In the genomic region with DNA sequence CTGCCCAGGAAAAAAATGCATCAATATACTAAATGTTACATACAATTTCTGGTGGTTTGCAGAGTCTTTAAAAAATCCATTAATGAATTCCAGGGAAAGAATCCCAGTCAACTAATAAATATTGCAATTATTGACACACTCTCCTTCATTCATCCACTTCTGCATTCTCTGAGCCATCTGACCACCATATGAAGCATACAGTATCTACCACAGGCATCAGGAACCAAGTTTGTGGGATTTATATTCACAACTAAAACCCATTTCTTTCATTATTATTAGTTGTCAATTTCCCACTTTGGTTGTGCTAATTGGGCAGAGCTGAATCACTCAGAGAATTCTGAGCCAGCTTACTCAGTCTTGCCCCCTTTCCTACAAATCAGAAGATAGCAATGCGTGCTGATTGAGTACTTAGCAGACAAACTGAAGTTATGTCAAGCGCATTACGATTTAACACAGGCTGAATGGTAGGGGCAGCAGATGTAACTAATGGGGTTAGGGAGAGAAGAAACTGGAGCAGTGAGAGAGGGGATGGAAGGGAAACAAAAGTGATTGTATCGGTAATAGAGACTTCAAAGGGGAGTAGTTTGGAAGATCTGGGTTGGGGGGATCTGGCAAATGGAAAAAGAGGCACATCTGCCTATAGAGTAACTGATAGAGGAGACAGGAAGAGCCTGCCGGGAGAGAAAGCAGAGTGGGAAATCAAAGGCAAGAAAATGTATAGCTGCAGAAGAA, we compare ENCODE assay signal across 20 cellular contexts. TPM values are rescaled to one million over a fixed set of nuclear protein-coding genes. Genes with fewer than 3 reads are reported as not detected.
DNase-seq lines count a peak whose midpoint lies in the region; ATAC-seq and TF ChIP-seq lines count a peak whose summit lies in the region.
"Had no signal": no experiment of that assay in that cellular context is flagged by ENCODE, and none has a peak within 500 bp of the region (broad histone marks: within the 10 kb centered on the region; RNA-seq: fewer than 3 reads in every experiment).

No MANE protein-coding gene starts in this region.

- no peaks in the 10 kb centered on the region for H3K36me3 Mint-ChIP-seq in activated T-cell treated with anti-CD3 and anti-CD28 coated beads, Interleukin-2, amount 50 U/mL, for 24 hours (ENCODE audit: low read depth)
- peaks cover 16% of the 10 kb centered on the region for H3K36me3 Mint-ChIP-seq in dendritic cell treated with granulocyte-macrophage colony-stimulating factor and Interleukin-4, amounts not matched to agents 40 ng/mL and 50 ng/mL, for 4 days (ENCODE audit: low read depth)
- H3K36me3 Mint-ChIP-seq in natural killer cell = peaks cover 7% of the 10 kb centered on the region
- H3K36me3 Mint-ChIP-seq in activated naive CD4-positive, alpha-beta T cell treated with anti-CD3 and anti-CD28 coated beads, Interleukin-2, amount 10 ng/mL, durations not matched to agents 7 days and 5 days = no peaks in the 10 kb centered on the region
- H3K36me3 Mint-ChIP-seq: activated CD4-positive, alpha-beta memory T cell treated with anti-CD3 and anti-CD28 coated beads for 36 hours had no signal

- DNase-seq in activated T-cell treated with anti-CD3 and anti-CD28 coated beads, Interleukin-2, amount 50 U/mL, for 24 hours = no peak
- no peak for DNase-seq in activated T-cell treated with anti-CD3 and anti-CD28 coated beads, Interleukin-2, amount 50 U/mL, for 48 hours
- DNase-seq in natural killer cell (no peak), substantia nigra (lab: John Stamatoyannopoulos, UW) (no peak), NCI-H2227 treated with DMSO at 0.1 percent for 48 hours (lab: John Stamatoyannopoulos, UW) (no peak)
- no peak for DNase-seq in stimulated activated CD8-positive, alpha-beta memory T cell treated with anti-CD3 and anti-CD28 coated beads, Interleukin-4, amount 100 ng/mL, for 48 hours
- DNase-seq in activated naive CD4-positive, alpha-beta T cell treated with anti-CD3 and anti-CD28 coated beads, Interleukin-2, amount 10 ng/mL, durations not matched to agents 7 days and 5 days = no peak
- DNase-seq: activated CD4-positive, alpha-beta memory T cell treated with anti-CD3 and anti-CD28 coated beads for 36 hours; activated naive CD4-positive, alpha-beta T cell treated with anti-CD3 and anti-CD28 coated beads, Interleukin-2, amount 50 U/mL, for 16 hours; HCEC 1CT; mucosa of descending colon; NCI-H510A treated with DMSO at 0.1 percent for 48 hours; Peyer's patch; SJCRH30; stimulated activated naive CD4-positive, alpha-beta T cell treated with Interleukin-2 at 50 U/mL for 16 hours; T-helper 17 cell had no signal

- peaks cover 2% of the 10 kb centered on the region for H3K27me3 Mint-ChIP-seq in activated T-cell treated with anti-CD3 and anti-CD28 coated beads, Interleukin-2, amount 50 U/mL, for 24 hours
- no peaks in the 10 kb centered on the region for H3K27me3 Mint-ChIP-seq in dendritic cell treated with granulocyte-macrophage colony-stimulating factor and Interleukin-4, amounts not matched to agents 40 ng/mL and 50 ng/mL, for 4 days
- H3K27me3 Mint-ChIP-seq in natural killer cell (ENCODE audit: low read depth in 2 of 2) = no peaks in the 10 kb centered on the region
- peaks cover 7% of the 10 kb centered on the region for H3K27me3 Mint-ChIP-seq in activated naive CD4-positive, alpha-beta T cell treated with anti-CD3 and anti-CD28 coated beads, Interleukin-2, amount 10 ng/mL, durations not matched to agents 7 days and 5 days

- H3K4me3 Mint-ChIP-seq in activated T-cell treated with anti-CD3 and anti-CD28 coated beads, Interleukin-2, amount 50 U/mL, for 24 hours = no peak overlapping the region
- no peak overlapping the region for H3K4me3 Mint-ChIP-seq in dendritic cell treated with granulocyte-macrophage colony-stimulating factor and Interleukin-4, amounts not matched to agents 40 ng/mL and 50 ng/mL, for 4 days
- H3K4me3 Mint-ChIP-seq in natural killer cell = peak overlapping the region; percentile 52
- no peak overlapping the region for H3K4me3 Mint-ChIP-seq in activated naive CD4-positive, alpha-beta T cell treated with anti-CD3 and anti-CD28 coated beads, Interleukin-2, amount 10 ng/mL, durations not matched to agents 7 days and 5 days
- H3K4me3 Mint-ChIP-seq: activated CD4-positive, alpha-beta memory T cell treated with anti-CD3 and anti-CD28 coated beads for 36 hours; T-helper 17 cell had no signal

- no peak for ATAC-seq in natural killer cell
- ATAC-seq: left lobe of liver, mucosa of descending colon, sciatic nerve, T-helper 17 cell had no signal

- peak overlapping the region; percentile 3 for H3K27ac Mint-ChIP-seq in activated T-cell treated with anti-CD3 and anti-CD28 coated beads, Interleukin-2, amount 50 U/mL, for 24 hours
- peak overlapping the region; percentile 75 for H3K27ac Mint-ChIP-seq in dendritic cell treated with granulocyte-macrophage colony-stimulating factor and Interleukin-4, amounts not matched to agents 40 ng/mL and 50 ng/mL, for 4 days
- no peak overlapping the region for H3K27ac Mint-ChIP-seq in natural killer cell
- no peak overlapping the region for H3K27ac Mint-ChIP-seq in activated naive CD4-positive, alpha-beta T cell treated with anti-CD3 and anti-CD28 coated beads, Interleukin-2, amount 10 ng/mL, durations not matched to agents 7 days and 5 days
- H3K27ac Mint-ChIP-seq: activated CD4-positive, alpha-beta memory T cell treated with anti-CD3 and anti-CD28 coated beads for 36 hours; T-helper 17 cell had no signal

- H3K27ac ChIP-seq in substantia nigra (ENCODE audit: low read depth, low read length, poor library complexity, severe bottlenecking) = peak overlapping the region; percentile 92
- H3K27ac ChIP-seq: BLaER1, SJCRH30 had no signal

- H3K9me3 Mint-ChIP-seq in activated T-cell treated with anti-CD3 and anti-CD28 coated beads, Interleukin-2, amount 50 U/mL, for 24 hours = no peaks in the 10 kb centered on the region
- no peaks in the 10 kb centered on the region for H3K9me3 Mint-ChIP-seq in dendritic cell treated with granulocyte-macrophage colony-stimulating factor and Interleukin-4, amounts not matched to agents 40 ng/mL and 50 ng/mL, for 4 days
- H3K9me3 Mint-ChIP-seq in natural killer cell = no peaks in the 10 kb centered on the region
- no peaks in the 10 kb centered on the region for H3K9me3 Mint-ChIP-seq in activated naive CD4-positive, alpha-beta T cell treated with anti-CD3 and anti-CD28 coated beads, Interleukin-2, amount 10 ng/mL, durations not matched to agents 7 days and 5 days
- H3K9me3 Mint-ChIP-seq: activated CD4-positive, alpha-beta memory T cell treated with anti-CD3 and anti-CD28 coated beads for 36 hours had no signal

- no peak for TF ChIP-seq CTCF in natural killer cell (IDR thresholded peaks at IDR 0.05)

- CTCF ChIA-PET in activated naive CD4-positive, alpha-beta T cell treated with anti-CD3 and anti-CD28 coated beads, Interleukin-2, amount 10 ng/mL, durations not matched to agents 7 days and 5 days (lab: Charles Lee) = no interaction called here

- intact Hi-C loops in dendritic cell treated with granulocyte-macrophage colony-stimulating factor and Interleukin-4, amounts not matched to agents 40 ng/mL and 50 ng/mL, for 4 days (cut with micrococcal nuclease) = no loop called here
- intact Hi-C loops in natural killer cell (cut with micrococcal nuclease) = no loop called here

- H3K4me1 Mint-ChIP-seq in activated T-cell treated with anti-CD3 and anti-CD28 coated beads, Interleukin-2, amount 50 U/mL, for 24 hours (ENCODE audit: low read depth) = peaks cover 11% of the 10 kb centered on the region
- peaks cover 56% of the 10 kb centered on the region for H3K4me1 Mint-ChIP-seq in dendritic cell treated with granulocyte-macrophage colony-stimulating factor and Interleukin-4, amounts not matched to agents 40 ng/mL and 50 ng/mL, for 4 days (ENCODE audit: low read depth)
- peaks cover 56 to 64% of the 10 kb centered on the region in 2 donors for H3K4me1 Mint-ChIP-seq in natural killer cell
- no peaks in the 10 kb centered on the region for H3K4me1 Mint-ChIP-seq in activated naive CD4-positive, alpha-beta T cell treated with anti-CD3 and anti-CD28 coated beads, Interleukin-2, amount 10 ng/mL, durations not matched to agents 7 days and 5 days

RNA-seq across cellular contexts. Expression of a gene that starts 52.3 kb away (rescaled TPM):
- total RNA-seq in natural killer cell = 1,000 to 10,000 TPM in 1 of 3 donors, 100 to 1,000 TPM in 2; 718 to 1,143 (median 944) TPM

Comparison
In these comparisons a context has a peak if more than half of its experiments do, and no peak if none do; other contexts are left out.
1. H3K27ac Mint-ChIP-seq: peak in activated T-cell treated with anti-CD3 and anti-CD28 coated beads, Interleukin-2, amount 50 U/mL, for 24 hours (single experiment) and dendritic cell treated with granulocyte-macrophage colony-stimulating factor and Interleukin-4, amounts not matched to agents 40 ng/mL and 50 ng/mL, for 4 days (single experiment); none in natural killer cell (0 of 2) and activated naive CD4-positive, alpha-beta T cell treated with anti-CD3 and anti-CD28 coated beads, Interleukin-2, amount 10 ng/mL, durations not matched to agents 7 days and 5 days (single experiment).